8 cellular contexts compared by ENCODE assay signal in genomic region chr2:191217580-191217979, GRCh38. TPM values are rescaled to one million over a fixed set of nuclear protein-coding genes. Genes with fewer than 3 reads are reported as not detected.
DNase-seq lines count a peak whose midpoint lies in the region; FAIRE-seq and TF ChIP-seq lines count a peak whose summit lies in the region.

No MANE protein-coding gene starts in this region.

- intact Hi-C loops in sigmoid colon (cut with DNase I), result no loop called here

- H3K4me1 Mint-ChIP-seq in progenitor cell of endocrine pancreas (ENCODE audit: low read depth), result peaks cover 8% of the 10 kb centered on the region

- H3K27me3 Mint-ChIP-seq in progenitor cell of endocrine pancreas, result no peaks in the 10 kb centered on the region

- WGBS in sigmoid colon, 2 donors, result 15 to 28% methylated on average over 1 of the region's 1 CpG

- DNase-seq in NOMO-1 treated with DMSO at 0.1 percent for 48 hours (lab: John Stamatoyannopoulos, UW; ENCODE audit: unreplicated experiment), result peak; percentile 24
- DNase-seq in NOMO-1 treated with dmso at 0.1 percent for 144 hours (lab: John Stamatoyannopoulos, UW; ENCODE audit: unreplicated experiment), result no peak
- peak; percentile 80 for DNase-seq in RCC 7860 (ENCODE audit: low spot score)
- DNase-seq in fibroblast of gingiva (ENCODE audit: low read depth), result peak; percentile 24
- no peak for DNase-seq in progenitor cell of endocrine pancreas (ENCODE audit: low spot score, unreplicated experiment)
- no peak for DNase-seq in NCI-H446 treated with DMSO at 0.1 percent for 48 hours (lab: John Stamatoyannopoulos, UW)
- no peak for DNase-seq in SK-N-DZ (ENCODE audit: low spot score)
- no peak for DNase-seq in sigmoid colon

- H3K4me3 ChIP-seq in sigmoid colon, result no peak overlapping the region

- no peak for TF ChIP-seq POLR2A in sigmoid colon (IDR thresholded peaks at IDR 0.05)

- no peak for TF ChIP-seq EP300 in sigmoid colon (IDR thresholded peaks at IDR 0.05)

- no peak for TF ChIP-seq CTCF in progenitor cell of endocrine pancreas (IDR thresholded peaks at IDR 0.05; ENCODE audit: unreplicated experiment)
- no peak for TF ChIP-seq CTCF in sigmoid colon (IDR thresholded peaks at IDR 0.05)

- H3K36me3 ChIP-seq in sigmoid colon, result no peaks in the 10 kb centered on the region

- H3K9me3 ChIP-seq in sigmoid colon, result peaks cover 0 to under 1% (median 0%) of the 10 kb centered on the region in 4 donors

- H3K36me3 Mint-ChIP-seq in progenitor cell of endocrine pancreas (ENCODE audit: insufficient read depth), result no peaks in the 10 kb centered on the region

- no peaks in the 10 kb centered on the region for H3K27me3 ChIP-seq in sigmoid colon

- H3K27ac ChIP-seq in sigmoid colon, result no peak overlapping the region

- H3K9me3 Mint-ChIP-seq in progenitor cell of endocrine pancreas (ENCODE audit: low read depth), result peaks cover 4% of the 10 kb centered on the region

- peak; percentile 87 for FAIRE-seq in RCC 7860 (lab: Jason Lieb, UNC)

- peak overlapping the region; percentile 40 for H3K27ac Mint-ChIP-seq in progenitor cell of endocrine pancreas

- H3K4me3 Mint-ChIP-seq in progenitor cell of endocrine pancreas (ENCODE audit: low read depth), result no peak overlapping the region

- peaks cover 0 to 7% (median 2%) of the 10 kb centered on the region in 4 donors for H3K4me1 ChIP-seq in sigmoid colon

RNA-seq across cellular contexts. Expression of gene MYO1B, which starts 27.6 kb away (rescaled TPM):
- total RNA-seq in progenitor cell of endocrine pancreas (157 and 158 TPM in 2 replicates), sigmoid colon (10 to 100 TPM in 1 of 4 donors, 1 to 10 TPM in 3; 6.2 to 16.3 (median 9.5) TPM)
- 68.1 and 73.9 TPM in 2 replicates for polyA plus RNA-seq in SK-N-DZ (2014; cell fraction: cytosol; rRNA removed)
- 80.6 and 87.8 TPM in 2 replicates for polyA plus RNA-seq in SK-N-DZ (2014; cell fraction: nucleus; rRNA removed)
- 10 to 100 TPM; 13.8 to 37.1 (median 14.8) TPM for polyA plus RNA-seq in sigmoid colon

Comparison
In these comparisons a context has a peak if more than half of its experiments do, and no peak if none do; other contexts are left out.
1. DNase-seq: peak in NOMO-1 treated with DMSO at 0.1 percent for 48 hours (single experiment), RCC 7860 (single experiment) and fibroblast of gingiva (single experiment); none in NOMO-1 treated with dmso at 0.1 percent for 144 hours (single experiment), progenitor cell of endocrine pancreas (single experiment), NCI-H446 treated with DMSO at 0.1 percent for 48 hours (single experiment), SK-N-DZ (single experiment) and sigmoid colon (single experiment).